20 cellular contexts compared by ENCODE assay signal in genomic region chr10:13852872-13853271, GRCh38.
A peak's percentile ranks its signal among the peaks of the same experiment; 100 is the strongest.
DNase-seq lines count a peak whose midpoint lies in the region; ATAC-seq and TF ChIP-seq lines count a peak whose summit lies in the region.
"Had no signal": no experiment of that assay in that cellular context is flagged by ENCODE, and none has a peak within 500 bp of the region (broad histone marks: within the 10 kb centered on the region; RNA-seq: fewer than 3 reads in every experiment).

No MANE protein-coding gene starts in this region.

- H3K27ac Mint-ChIP-seq in chondrocyte (ENCODE audit: unreplicated experiment) = peak overlapping the region; percentile 86
- H3K27ac Mint-ChIP-seq in nephron progenitor cell = peak overlapping the region; percentile 64
- H3K27ac Mint-ChIP-seq: activated CD4-positive, alpha-beta T cell treated with anti-CD3 and anti-CD28 coated beads for 36 hours; activated naive CD8-positive, alpha-beta T cell treated with anti-CD3 and anti-CD28 coated beads, Interleukin-2, amount 10 ng/mL, durations not matched to agents 7 days and 5 days; activated T-helper 17 cell treated with anti-CD3 and anti-CD28 coated beads, Interleukin-2, amount 50 U/mL, for 72 hours; CD4-positive, alpha-beta T cell had no signal

- no peak for DNase-seq in chondrocyte (ENCODE audit: low spot score)
- no peak for DNase-seq in left cardiac atrium
- DNase-seq in nephron progenitor cell = no peak
- no peak for DNase-seq in tibial nerve (ENCODE audit: low spot score in 2 of 2)
- no peak for DNase-seq in Peyer's patch
- DNase-seq in putamen (ENCODE audit: low spot score) = no peak
- no peak for DNase-seq in NCI-H1694 (lab: John Stamatoyannopoulos, UW)
- DNase-seq: activated CD4-positive, alpha-beta T cell treated with anti-CD3 and anti-CD28 coated beads for 36 hours; activated naive CD8-positive, alpha-beta T cell treated with anti-CD3 and anti-CD28 coated beads, Interleukin-2, amount 10 ng/mL, durations not matched to agents 7 days and 5 days; CD4-positive, alpha-beta T cell; dermis blood vessel endothelial cell; DMS53; foreskin fibroblast; kidney; NCI-H69; SHP77; stimulated activated CD4-positive, alpha-beta T cell treated with anti-CD3 and anti-CD28 coated beads, Interleukin-15, amount 100 ng/mL, for 24 hours; testis had no signal

- H3K27me3 ChIP-seq in tibial nerve (no peaks in the 10 kb centered on the region), Peyer's patch (no peaks in the 10 kb centered on the region)
- H3K27me3 ChIP-seq: testis had no signal

- no peaks in the 10 kb centered on the region for H3K9me3 Mint-ChIP-seq in chondrocyte (ENCODE audit: low read depth)
- no peaks in the 10 kb centered on the region for H3K9me3 Mint-ChIP-seq in nephron progenitor cell
- H3K9me3 Mint-ChIP-seq: activated naive CD8-positive, alpha-beta T cell treated with anti-CD3 and anti-CD28 coated beads, Interleukin-2, amount 10 ng/mL, durations not matched to agents 7 days and 5 days; activated T-helper 17 cell treated with anti-CD3 and anti-CD28 coated beads, Interleukin-2, amount 50 U/mL, for 72 hours; CD4-positive, alpha-beta T cell had no signal

- H3K9me3 ChIP-seq in tibial nerve (no peaks in the 10 kb centered on the region), Peyer's patch (no peaks in the 10 kb centered on the region)
- H3K9me3 ChIP-seq: testis had no signal

- TF ChIP-seq POLR2A in tibial nerve (IDR thresholded peaks at IDR 0.05) = no peak
- TF ChIP-seq POLR2A in Peyer's patch (IDR thresholded peaks at IDR 0.05) = no peak

- H3K4me3 Mint-ChIP-seq in chondrocyte (ENCODE audit: unreplicated experiment) (no peak overlapping the region), nephron progenitor cell (no peak overlapping the region)
- H3K4me3 Mint-ChIP-seq: activated CD4-positive, alpha-beta T cell treated with anti-CD3 and anti-CD28 coated beads for 36 hours; activated naive CD8-positive, alpha-beta T cell treated with anti-CD3 and anti-CD28 coated beads, Interleukin-2, amount 10 ng/mL, durations not matched to agents 7 days and 5 days; activated T-helper 17 cell treated with anti-CD3 and anti-CD28 coated beads, Interleukin-2, amount 50 U/mL, for 72 hours; CD4-positive, alpha-beta T cell had no signal

- peaks cover 18% of the 10 kb centered on the region for H3K36me3 Mint-ChIP-seq in chondrocyte (ENCODE audit: low read depth)
- peaks cover 22% of the 10 kb centered on the region for H3K36me3 Mint-ChIP-seq in nephron progenitor cell (ENCODE audit: low read depth)
- H3K36me3 Mint-ChIP-seq: activated naive CD8-positive, alpha-beta T cell treated with anti-CD3 and anti-CD28 coated beads, Interleukin-2, amount 10 ng/mL, durations not matched to agents 7 days and 5 days had no signal

- 68 to 69% methylated on average over 5 of the region's 5 CpGs for WGBS in tibial nerve, 2 donors

- H3K36me3 ChIP-seq in tibial nerve (no peaks in the 10 kb centered on the region), Peyer's patch (no peaks in the 10 kb centered on the region)

- TF ChIP-seq CTCF in chondrocyte (IDR thresholded peaks at IDR 0.05) (no peak), nephron progenitor cell (IDR thresholded peaks at IDR 0.05) (no peak), tibial nerve (IDR thresholded peaks at IDR 0.05) (no peak), Peyer's patch (IDR thresholded peaks at IDR 0.05) (no peak)

- ATAC-seq in left cardiac atrium (peak; percentile 54 to 81), GM19463 (IDR thresholded peaks at IDR 0.05; ENCODE audit: unreplicated experiment) (no peak)
- ATAC-seq: activated CD4-positive, alpha-beta T cell treated with anti-CD3 and anti-CD28 coated beads for 36 hours; activated T-helper 17 cell treated with anti-CD3 and anti-CD28 coated beads, Interleukin-2, amount 50 U/mL, for 72 hours had no signal

- no peaks in the 10 kb centered on the region for H3K27me3 Mint-ChIP-seq in chondrocyte (ENCODE audit: low read depth)
- H3K27me3 Mint-ChIP-seq in nephron progenitor cell (ENCODE audit: low read depth, poor library complexity) = peaks cover 3% of the 10 kb centered on the region
- H3K27me3 Mint-ChIP-seq: activated CD4-positive, alpha-beta T cell treated with anti-CD3 and anti-CD28 coated beads for 36 hours; activated naive CD8-positive, alpha-beta T cell treated with anti-CD3 and anti-CD28 coated beads, Interleukin-2, amount 10 ng/mL, durations not matched to agents 7 days and 5 days; CD4-positive, alpha-beta T cell had no signal

- peak; percentile 76 to 81 for TF ChIP-seq EP300 in tibial nerve (IDR thresholded peaks at IDR 0.05)

- intact Hi-C loops in left cardiac atrium (cut with DNase I) = no loop called here

- H3K27ac ChIP-seq in tibial nerve = peak overlapping the region in 3 of 4 donors; percentile 23 to 83 (median 61)
- no peak overlapping the region for H3K27ac ChIP-seq in Peyer's patch
- H3K27ac ChIP-seq: testis had no signal

- H3K4me3 ChIP-seq in tibial nerve (no peak overlapping the region), Peyer's patch (no peak overlapping the region)
- H3K4me3 ChIP-seq: testis had no signal

- peaks cover 37% of the 10 kb centered on the region for H3K4me1 Mint-ChIP-seq in chondrocyte (ENCODE audit: low read depth)
- peaks cover 8% of the 10 kb centered on the region for H3K4me1 Mint-ChIP-seq in nephron progenitor cell
- H3K4me1 Mint-ChIP-seq: activated naive CD8-positive, alpha-beta T cell treated with anti-CD3 and anti-CD28 coated beads, Interleukin-2, amount 10 ng/mL, durations not matched to agents 7 days and 5 days had no signal

- H3K4me1 ChIP-seq in tibial nerve (peaks cover 0 to 32% (median 19%) of the 10 kb centered on the region in 4 donors), Peyer's patch (peaks cover 0 to 1% (median 0%) of the 10 kb centered on the region in 4 donors)
- H3K4me1 ChIP-seq: testis had no signal

Comparison
In these comparisons a context has a peak if more than half of its experiments do, and no peak if none do; other contexts are left out.
1. H3K27ac ChIP-seq: peak in tibial nerve (3 of 4); none in Peyer's patch (0 of 4).